22 cellular contexts compared by ENCODE assay signal in the genomic region with DNA sequence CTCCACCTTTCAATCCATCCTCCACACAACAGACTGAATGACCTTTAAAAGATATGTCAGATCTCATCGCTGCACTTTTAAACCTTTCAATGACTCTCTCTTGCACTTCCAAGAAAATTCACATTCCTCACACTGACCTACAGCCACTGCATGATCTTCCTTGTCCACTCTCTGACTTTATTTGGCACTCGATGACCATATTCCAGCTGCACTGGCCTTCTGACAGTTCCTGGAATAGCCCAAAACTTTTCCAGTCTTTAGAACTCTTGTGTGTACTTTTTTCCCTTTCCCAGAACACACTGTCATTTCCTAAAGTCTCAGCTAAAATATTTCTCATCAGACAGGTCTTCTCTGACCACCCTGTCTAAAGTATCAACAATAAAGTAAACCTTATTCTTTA.
"Had no signal": no experiment of that assay in that cellular context is flagged by ENCODE, and none has a peak within 500 bp of the region (broad histone marks: within the 10 kb centered on the region; RNA-seq: fewer than 3 reads in every experiment).

No MANE protein-coding gene starts in this region.

- H3K4me2 ChIP-seq: hepatocyte had no signal

- H3K27me3 ChIP-seq: dorsolateral prefrontal cortex, esophagus muscularis mucosa, gastroesophageal sphincter, hepatocyte, left lung had no signal

- H3K36me3 ChIP-seq: esophagus muscularis mucosa, gastroesophageal sphincter, heart left ventricle, left lung, lower lobe of right lung had no signal

- H3K27ac Mint-ChIP-seq: immature natural killer cell had no signal

- H3K27ac ChIP-seq: coronary artery, dorsolateral prefrontal cortex, esophagus muscularis mucosa, foreskin keratinocyte, gastroesophageal sphincter, heart left ventricle, hepatocyte, left lung, lower lobe of right lung had no signal

- H3K9me3 Mint-ChIP-seq: immature natural killer cell had no signal

- ATAC-seq: foreskin keratinocyte, gastroesophageal sphincter, left cardiac atrium, left lung, left ventricle myocardium superior had no signal

- H3K9me3 ChIP-seq: esophagus muscularis mucosa, gastroesophageal sphincter, heart left ventricle, left lung, lower lobe of right lung had no signal

- H2AFZ ChIP-seq: hepatocyte had no signal

- H3K4me3 Mint-ChIP-seq: immature natural killer cell had no signal

- H3K4me1 ChIP-seq: foreskin keratinocyte, left lung, lower lobe of right lung had no signal

- H3K79me2 ChIP-seq: hepatocyte had no signal

- H3K36me3 Mint-ChIP-seq: immature natural killer cell had no signal

- H3K4me3 ChIP-seq: coronary artery, dorsolateral prefrontal cortex, esophagus muscularis mucosa, gastroesophageal sphincter, heart left ventricle, hepatocyte, left lung, lower lobe of right lung had no signal

- H3K4me1 Mint-ChIP-seq: immature natural killer cell had no signal

- DNase-seq: dermis blood vessel endothelial cell; dorsolateral prefrontal cortex; effector CD4-positive, alpha-beta T cell; effector memory CD4-positive, alpha-beta T cell; foreskin keratinocyte; hypothalamus; immature natural killer cell; islet precursor cell; left cardiac atrium; left lung; left ventricle myocardium superior; lower lobe of right lung; mesenchymal stem cell; midbrain had no signal

- FAIRE-seq: colon, endothelial cell of umbilical vein, frontal cortex had no signal
